ENCODE assay signal across 14 cellular contexts in the genomic region with DNA sequence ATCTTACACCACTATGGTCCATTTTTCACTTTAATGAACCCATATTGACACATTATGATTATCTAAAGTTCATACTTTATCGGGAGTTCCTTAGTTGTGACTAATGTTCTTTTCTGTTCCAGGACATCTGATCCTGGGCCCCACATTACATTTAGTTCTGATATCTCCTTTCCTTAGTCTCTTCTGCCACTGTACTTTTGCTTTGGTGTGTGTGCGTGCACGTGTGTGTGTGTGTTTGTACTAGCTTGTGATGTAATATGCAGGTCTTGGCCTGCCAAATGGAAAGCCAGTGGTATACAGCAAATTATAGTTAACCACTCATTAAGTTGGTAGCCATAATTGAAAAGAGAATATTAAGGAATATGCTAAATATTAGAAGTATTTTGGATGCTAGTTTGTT.
DNase-seq lines count a peak whose midpoint lies in the region; ATAC-seq, FAIRE-seq and TF ChIP-seq lines count a peak whose summit lies in the region.
"Had no signal": no experiment of that assay in that cellular context is flagged by ENCODE, and none has a peak within 500 bp of the region (broad histone marks: within the 10 kb centered on the region; RNA-seq: fewer than 3 reads in every experiment).

No MANE protein-coding gene starts in this region.

- H3K9me2 ChIP-seq in GM23248 (ENCODE audit: insufficient read depth), result no peaks in the 10 kb centered on the region

- peak overlapping the region; percentile 51; the same call in 1 of the 2 replicates for H2AFZ ChIP-seq in GM23248

- ATAC-seq in A549, result no peak
- ATAC-seq: esophagus mucosa had no signal

- H3F3A ChIP-seq in GM23248 (ENCODE audit: insufficient read depth), result peaks cover 48% of the 10 kb centered on the region

- DNase-seq in A549 (ENCODE audit: low read depth in 1 of 2, low spot score in 1 of 2), result no peak
- peak; percentile 20 for DNase-seq in GM23248
- no peak for DNase-seq in ascending aorta (ENCODE audit: low spot score in 2 of 2)
- no peak for DNase-seq in esophagus muscularis mucosa (ENCODE audit: extremely low spot score)
- no peak for DNase-seq in NCI-H2081 treated with DMSO at 0.1 percent for 48 hours (lab: John Stamatoyannopoulos, UW)
- DNase-seq in NCI-H1417 (lab: John Stamatoyannopoulos, UW), result no peak
- no peak for DNase-seq in KG1 (lab: John Stamatoyannopoulos, UW)
- DNase-seq: caudate nucleus, psoas muscle had no signal

- intact Hi-C loops in ascending aorta (cut with DNase I) (loop anchor here (5.0 kb wide), 2 partner anchors 34 to 89 kb away; partner anchors contain the start of gene CDC42EP3), esophagus muscularis mucosa (cut with DNase I) (no loop called here)

- H3K9ac ChIP-seq in GM23248, result peak overlapping the region; percentile 48

- TF ChIP-seq RAD21 in A549 (conservative IDR thresholded peaks at IDR 0.05 in 1 of 2, IDR thresholded peaks at IDR 0.05 in 1 of 2), result no peak

- TF ChIP-seq POLR2A in A549 (IDR thresholded peaks at IDR 0.05; ENCODE audit: low read length) (no peak), esophagus muscularis mucosa (IDR thresholded peaks at IDR 0.05; ENCODE audit: low read depth) (no peak)

- H3K4me1 ChIP-seq in A549 (peaks cover 55% of the 10 kb centered on the region), GM23248 (ENCODE audit: insufficient read depth) (peaks cover 61% of the 10 kb centered on the region), ascending aorta (peaks cover 18 to 37% of the 10 kb centered on the region in 2 donors), mesodermal cell (ENCODE audit: control insufficient read depth, insufficient read depth, low read length, poor library complexity, severe bottlenecking) (peaks cover 53% of the 10 kb centered on the region), esophagus muscularis mucosa (peaks cover 24 to 51% (median 46%) of the 10 kb centered on the region in 4 donors)

- peak overlapping the region; percentile 86 for H3K4me2 ChIP-seq in A549
- H3K4me2 ChIP-seq in GM23248 (ENCODE audit: unreplicated experiment), result peak overlapping the region; percentile 68

- POLR2A ChIA-PET in A549 (lab: Yijun Ruan, JAX), result no interaction called here

- H4K20me1 ChIP-seq in GM23248 (ENCODE audit: insufficient read depth), result no peaks in the 10 kb centered on the region

- no peak for TF ChIP-seq EP300 in A549 (IDR thresholded peaks at IDR 0.05)
- no peak for TF ChIP-seq EP300 in esophagus muscularis mucosa (IDR thresholded peaks at IDR 0.05)

- H3K79me2 ChIP-seq in GM23248 (ENCODE audit: insufficient read depth), result no peaks in the 10 kb centered on the region

- no peak for TF ChIP-seq CTCF in A549 (IDR thresholded peaks at IDR 0.05)
- TF ChIP-seq CTCF in ascending aorta (IDR thresholded peaks at IDR 0.05), result no peak
- TF ChIP-seq CTCF in esophagus muscularis mucosa (IDR thresholded peaks at IDR 0.05), result no peak

- in situ Hi-C loops in GM23248 (cut with MboI), result no loop called here

- 68% methylated on average over 3 of the region's 3 CpGs for WGBS in A549 (ENCODE audit: missing lambda C conversion rate)
- WGBS in GM23248 (ENCODE audit: low coverage in 1 of 2, low lambda C conversion rate in 2 of 2, missing lambda C conversion rate in 2 of 2), 2 experiments, result 48 to 51% methylated on average over 3 of the region's 3 CpGs
- WGBS in mesodermal cell (ENCODE audit: insufficient coverage in 2 of 2), 2 experiments, result 100% methylated on average over 1 of the region's 3 CpGs; no CpG with 5 or more reads in 1 of the 2 experiments
- 81% methylated on average over 3 of the region's 3 CpGs for WGBS in esophagus muscularis mucosa

- CTCF ChIA-PET in A549 (lab: Yijun Ruan, JAX), result interaction anchor here (0.5 to 1.7 kb wide), 4 partner anchors 15 to 249 kb away, joined by 3 to 5 read pairs (median 4); no protein-coding TSS in a partner anchor

- H3K9me3 ChIP-seq in A549 (peaks cover 6% of the 10 kb centered on the region; the same call in 1 of the 3 replicates), GM23248 (ENCODE audit: low read depth) (no peaks in the 10 kb centered on the region), ascending aorta (no peaks in the 10 kb centered on the region), mesodermal cell (ENCODE audit: control insufficient read depth, low read length) (peaks cover 18% of the 10 kb centered on the region), esophagus muscularis mucosa (no peaks in the 10 kb centered on the region)
- H3K9me3 ChIP-seq: psoas muscle had no signal

- H3K27ac ChIP-seq in A549 (peak overlapping the region; percentile 51 to 66; a peak in 5 of 6 replicates), GM23248 (peak overlapping the region; percentile 62), ascending aorta (peak overlapping the region; percentile 8 to 64), mesodermal cell (ENCODE audit: low read depth, low read length, severe bottlenecking) (peak overlapping the region; percentile 88), esophagus muscularis mucosa (replicated peaks in 1 of 4) (no peak overlapping the region)
- H3K27ac ChIP-seq: psoas muscle, RWPE1, VCaP had no signal

- H3K36me3 ChIP-seq in GM23248 (ENCODE audit: low read depth) (no peaks in the 10 kb centered on the region), ascending aorta (no peaks in the 10 kb centered on the region), mesodermal cell (ENCODE audit: control insufficient read depth, insufficient read depth, low read length) (no peaks in the 10 kb centered on the region), esophagus muscularis mucosa (no peaks in the 10 kb centered on the region)

- no peaks in the 10 kb centered on the region for H3K27me3 ChIP-seq in GM23248 (replicated peaks; ENCODE audit: insufficient read depth)
- H3K27me3 ChIP-seq in ascending aorta, result no peaks in the 10 kb centered on the region
- H3K27me3 ChIP-seq in esophagus muscularis mucosa, result no peaks in the 10 kb centered on the region

- H3K4me3 ChIP-seq in A549 (no peak overlapping the region), GM23248 (0 out of 2 replicates have a peak overlapping the region, but pooled peaks have one; percentile 17), ascending aorta (peak overlapping the region in 1 of 2 donors; percentile 40), mesodermal cell (ENCODE audit: extremely low read depth, insufficient read depth, low read length, poor library complexity, severe bottlenecking) (no peak overlapping the region), esophagus muscularis mucosa (no peak overlapping the region)
- H3K4me3 ChIP-seq: psoas muscle had no signal

- no peak for FAIRE-seq in A549 (lab: Jason Lieb, UNC)
- FAIRE-seq: H54 had no signal

TF ChIP-seq in A549, 52 proteins besides CTCF, POLR2A, EP300 and RAD21:
- TF ChIP-seq NPAS2 (CRISPR knock-in tag; IDR thresholded peaks at IDR 0.05; ENCODE audit: borderline replicate concordance) (no peak), MAZ (IDR thresholded peaks at IDR 0.05; ENCODE audit: borderline replicate concordance, low read depth, low read length) (no peak), ESRRA (IDR thresholded peaks at IDR 0.05; ENCODE audit: borderline replicate concordance, low read length) (no peak)
TF ChIP-seq in A549: peak in this region for 0.

Comparison
In these comparisons a context has a peak if more than half of its experiments do, and no peak if none do; other contexts are left out.
1. H3K27ac ChIP-seq: peak in A549 (2 of 2), GM23248 (single experiment), ascending aorta (2 of 2) and mesodermal cell (single experiment); none in esophagus muscularis mucosa (0 of 4).